Comparison of ENCODE assay signal across 10 cellular contexts in genomic region chr12:57763881-57764661, GRCh38. TPM values are rescaled to one million over a fixed set of nuclear protein-coding genes. Genes with fewer than 3 reads are reported as not detected.
DNase-seq lines count a peak whose midpoint lies in the region; ATAC-seq, FAIRE-seq and TF ChIP-seq lines count a peak whose summit lies in the region.
"Had no signal": no experiment of that assay in that cellular context is flagged by ENCODE, and none has a peak within 500 bp of the region (broad histone marks: within the 10 kb centered on the region; RNA-seq: fewer than 3 reads in every experiment).

No MANE protein-coding gene starts in this region.

- H3K56ac ChIP-seq in IMR-90 (ENCODE audit: extremely low read depth, insufficient read depth, low read length): no peak overlapping the region

- H3K9me3 Mint-ChIP-seq in CD8-positive, alpha-beta T cell: no peaks in the 10 kb centered on the region
- H3K9me3 Mint-ChIP-seq in astrocyte (ENCODE audit: unreplicated experiment): no peaks in the 10 kb centered on the region
- H3K9me3 Mint-ChIP-seq in naive B cell: no peaks in the 10 kb centered on the region

- no peak overlapping the region for H3K18ac ChIP-seq in IMR-90 (ENCODE audit: low read depth, low read length)

- CTCF ChIA-PET in CD8-positive, alpha-beta T cell (lab: Charles Lee): interaction anchor here (0.6 to 1.6 kb wide), 8 partner anchors 8 to 139 kb away, joined by 3 to 8 read pairs (median 4); no protein-coding TSS in a partner anchor
- CTCF ChIA-PET in IMR-90 (lab: Yijun Ruan, JAX): no interaction called here

- no peaks in the 10 kb centered on the region for H3K79me2 ChIP-seq in astrocyte (ENCODE audit: insufficient read depth, low read length)

- no peak overlapping the region for H3K27ac ChIP-seq in CD8-positive, alpha-beta T cell (ENCODE audit: low read depth, low read length)
- H3K27ac ChIP-seq in IMR-90 (ENCODE audit: insufficient read depth, low read length): no peak overlapping the region
- H3K27ac ChIP-seq in astrocyte (ENCODE audit: low read depth, low read length): no peak overlapping the region
- no peak overlapping the region for H3K27ac ChIP-seq in aorta (ENCODE audit: low read depth in 1 of 2, low read length in 2 of 2)

- no peak overlapping the region for H3K14ac ChIP-seq in IMR-90 (replicated peaks; ENCODE audit: low read depth, low read length)

- H3K4me3 Mint-ChIP-seq in CD8-positive, alpha-beta T cell: peak overlapping the region; percentile 86
- H3K4me3 Mint-ChIP-seq in astrocyte (ENCODE audit: unreplicated experiment): no peak overlapping the region
- peak overlapping the region; percentile 9 to 93 (median 90) for H3K4me3 Mint-ChIP-seq in naive B cell

- no peak overlapping the region for H2AK9ac ChIP-seq in IMR-90 (replicated peaks; ENCODE audit: low read depth, low read length, poor library complexity)

- dilution Hi-C loops in IMR-90 (cut with HindIII; ENCODE audit: low sequenced_read_pairs, unreplicated experiment): no loop called here

- no peaks in the 10 kb centered on the region for H3K9me3 ChIP-seq in CD8-positive, alpha-beta T cell (ENCODE audit: low read length)
- H3K9me3 ChIP-seq in IMR-90 (ENCODE audit: control insufficient read depth, insufficient read depth, low read length) (peaks cover 2% of the 10 kb centered on the region; the same call in 1 of the 2 replicates), astrocyte (ENCODE audit: insufficient read depth, low read depth, low read length) (no peaks in the 10 kb centered on the region), aorta (ENCODE audit: control insufficient read depth, low read length) (no peaks in the 10 kb centered on the region)

- no peak overlapping the region for H3K4me2 ChIP-seq in IMR-90 (ENCODE audit: low read depth, low read length)
- H3K4me2 ChIP-seq in astrocyte (ENCODE audit: low read length): peak overlapping the region; percentile 80

- no peak for ATAC-seq in CD8-positive, alpha-beta T cell
- ATAC-seq in IMR-90 (ENCODE audit: low read depth) (no peak), naive B cell (ENCODE audit: low read depth in 2 of 2) (no peak), aorta (ENCODE audit: low FRiP score) (no peak), GM18505 (IDR thresholded peaks at IDR 0.05; ENCODE audit: unreplicated experiment) (no peak)
- no peak for ATAC-seq in activated CD4-positive, CD25-positive, alpha-beta regulatory T cell treated with anti-CD3 and anti-CD28 coated beads, Interleukin-2, amount 50 U/mL, for 24 hours

- no peak for TF ChIP-seq CTCF in CD8-positive, alpha-beta T cell (IDR thresholded peaks at IDR 0.05)
- TF ChIP-seq CTCF in IMR-90 (conservative IDR thresholded peaks at IDR 0.05; ENCODE audit: low read depth, low read length) (no peak), astrocyte (IDR thresholded peaks at IDR 0.05; ENCODE audit: insufficient read depth, low read depth, low read length) (no peak)

- BruUV-seq in IMR-90 (replicated peaks; lab: Mats Ljungman, UMichigan): no TSS peak

- H3K4ac ChIP-seq in IMR-90 (ENCODE audit: low read depth, low read length): no peak overlapping the region

- no peak overlapping the region for H4K8ac ChIP-seq in IMR-90 (ENCODE audit: low read depth in 2 of 2, low read length in 2 of 2)

- POLR2A ChIA-PET in CD8-positive, alpha-beta T cell (lab: Charles Lee): interaction anchor here (0.7 kb wide), 1 partner anchor 9 kb away, joined by 3 read pairs; the partner anchor contains the start of gene MARCHF9
- POLR2A ChIA-PET in IMR-90 (lab: Charles Lee; ENCODE audit: unreplicated experiment): no interaction called here

- no peak overlapping the region for H2BK20ac ChIP-seq in IMR-90 (ENCODE audit: low read depth, low read length)

- WGBS in IMR-90 (ENCODE audit: extremely low coverage in 2 of 2, insufficient read length in 1 of 2), 2 experiments: 49% methylated on average over 4 of the region's 6 CpGs; no CpG with 5 or more reads in 1 of the 2 experiments
- 76 to 78% methylated on average over 6 of the region's 6 CpGs for WGBS in aorta, 2 donors

- TF ChIP-seq POLR2A in IMR-90 (IDR thresholded peaks at IDR 0.05; ENCODE audit: low read depth, low read length): no peak
- TF ChIP-seq POLR2A in GM18505 (IDR thresholded peaks at IDR 0.05; ENCODE audit: borderline replicate concordance, extremely low read depth, insufficient read depth, insufficient read length): no peak

- peaks cover 26% of the 10 kb centered on the region for H3K4me1 ChIP-seq in CD8-positive, alpha-beta T cell (ENCODE audit: insufficient read depth, low read length)
- H3K4me1 ChIP-seq in IMR-90 (ENCODE audit: control insufficient read depth, insufficient read depth, low read length) (peaks cover 8% of the 10 kb centered on the region; the same call in 1 of the 2 replicates), astrocyte (ENCODE audit: insufficient read depth, low read length) (peaks cover 26% of the 10 kb centered on the region), aorta (ENCODE audit: control insufficient read depth in 1 of 2, insufficient read depth in 2 of 2, low read length in 2 of 2) (no peaks in the 10 kb centered on the region)

- H2AK5ac ChIP-seq in IMR-90 (ENCODE audit: low read depth, low read length): no peak overlapping the region

- H3K27me3 ChIP-seq in CD8-positive, alpha-beta T cell (ENCODE audit: insufficient read depth, low read length): peaks cover 15% of the 10 kb centered on the region
- H3K27me3 ChIP-seq in IMR-90 (ENCODE audit: control insufficient read depth, insufficient read depth, low read length): peaks cover 43% of the 10 kb centered on the region
- peaks cover 36% of the 10 kb centered on the region for H3K27me3 ChIP-seq in astrocyte (ENCODE audit: insufficient read depth, low read length)
- no peaks in the 10 kb centered on the region for H3K27me3 ChIP-seq in aorta (ENCODE audit: control insufficient read depth in 1 of 2, insufficient read depth in 2 of 2, low read length in 1 of 2)

- no peak overlapping the region for H3K27ac Mint-ChIP-seq in CD8-positive, alpha-beta T cell
- H3K27ac Mint-ChIP-seq in astrocyte (ENCODE audit: unreplicated experiment) (peak overlapping the region; percentile 50), naive B cell (peak overlapping the region in 1 of 6 donors; percentile 37)

- H3K79me1 ChIP-seq in IMR-90 (ENCODE audit: low read depth in 1 of 2, low read length in 2 of 2): no peaks in the 10 kb centered on the region

- no peak overlapping the region for H3K23ac ChIP-seq in IMR-90 (ENCODE audit: low read depth, low read length)

- FAIRE-seq in astrocyte (lab: Jason Lieb, UNC): no peak
- FAIRE-seq: H54 had no signal

- no peak overlapping the region for H2BK120ac ChIP-seq in IMR-90 (ENCODE audit: low read depth, low read length)

- peaks cover 35% of the 10 kb centered on the region for H3K4me1 Mint-ChIP-seq in CD8-positive, alpha-beta T cell (ENCODE audit: low read depth)
- H3K4me1 Mint-ChIP-seq in astrocyte (ENCODE audit: low read depth, unreplicated experiment): peaks cover 5% of the 10 kb centered on the region
- H3K4me1 Mint-ChIP-seq in naive B cell: peaks cover 46 to 57% (median 54%) of the 10 kb centered on the region in 3 donors

- H2AFZ ChIP-seq in IMR-90 (replicated peaks; ENCODE audit: low read length, poor library complexity) (peak overlapping the region; percentile 82), astrocyte (ENCODE audit: low read depth, low read length) (no peak overlapping the region)

- H3K9ac ChIP-seq in IMR-90 (ENCODE audit: low read depth, low read length) (no peak overlapping the region), astrocyte (ENCODE audit: low read length) (no peak overlapping the region)

- H2BK5ac ChIP-seq in IMR-90 (ENCODE audit: low read depth, low read length, poor library complexity, severe bottlenecking): no peak overlapping the region

- peaks cover 2% of the 10 kb centered on the region for H3K36me3 ChIP-seq in CD8-positive, alpha-beta T cell (ENCODE audit: insufficient read depth, low read length)
- H3K36me3 ChIP-seq in IMR-90 (ENCODE audit: control insufficient read depth, insufficient read depth, low read length) (no peaks in the 10 kb centered on the region; the same call in 1 of the 2 replicates), astrocyte (ENCODE audit: insufficient read depth, low read length) (no peaks in the 10 kb centered on the region), aorta (ENCODE audit: control insufficient read depth in 1 of 2, insufficient read depth in 2 of 2, low read length in 1 of 2) (no peaks in the 10 kb centered on the region)

- H3K4me3 ChIP-seq in CD8-positive, alpha-beta T cell (ENCODE audit: low read depth, low read length): peak overlapping the region; percentile 81
- H3K4me3 ChIP-seq in IMR-90 (ENCODE audit: insufficient read depth, low read depth, low read length) (no peak overlapping the region), astrocyte (ENCODE audit: insufficient read depth, low read depth, low read length) (no peak overlapping the region), aorta (ENCODE audit: low read length in 2 of 2) (no peak overlapping the region)

- H3K27me3 Mint-ChIP-seq in CD8-positive, alpha-beta T cell (ENCODE audit: low read depth): peaks cover 22% of the 10 kb centered on the region
- H3K27me3 Mint-ChIP-seq in astrocyte (ENCODE audit: low read depth, unreplicated experiment) (peaks cover 50% of the 10 kb centered on the region), naive B cell (peaks cover 14 to 40% (median 30%) of the 10 kb centered on the region in 3 donors)

- no peaks in the 10 kb centered on the region for H4K20me1 ChIP-seq in IMR-90 (ENCODE audit: insufficient read depth, low read length)
- peaks cover 10% of the 10 kb centered on the region for H4K20me1 ChIP-seq in astrocyte (ENCODE audit: insufficient read depth, low read length)

- H2BK15ac ChIP-seq in IMR-90 (ENCODE audit: low read depth, low read length): no peak overlapping the region

- no peak for DNase-seq in CD8-positive, alpha-beta T cell
- DNase-seq in IMR-90 (no peak), astrocyte (ENCODE audit: low read depth) (no peak), naive B cell (no peak), aorta (no peak), NCI-H187 treated with DMSO at 0.1 percent for 48 hours (lab: John Stamatoyannopoulos, UW) (no peak)
- DNase-seq: foreskin melanocyte had no signal

- no peak overlapping the region for H4K5ac ChIP-seq in IMR-90 (ENCODE audit: low read depth, low read length)

- H3K36me3 Mint-ChIP-seq in CD8-positive, alpha-beta T cell: peaks cover 14% of the 10 kb centered on the region
- H3K36me3 Mint-ChIP-seq in astrocyte (ENCODE audit: low read depth, unreplicated experiment) (peaks cover 19% of the 10 kb centered on the region), naive B cell (peaks cover 0 to 8% of the 10 kb centered on the region in 2 donors)

- no peak overlapping the region for H4K91ac ChIP-seq in IMR-90 (ENCODE audit: insufficient read depth, low read depth, low read length)

- TF ChIP-seq RAD21 in IMR-90 (IDR thresholded peaks at IDR 0.05; ENCODE audit: low read length): no peak

- 0 out of 2 replicates have a peak, but pooled peaks cover 3% of the 10 kb centered on the region for H3K9me1 ChIP-seq in IMR-90 (ENCODE audit: insufficient read depth, low read length)

- in situ Hi-C loops in IMR-90 (cut with MboI; ENCODE audit: low sequenced_read_pairs): no loop called here

- intact Hi-C loops in CD8-positive, alpha-beta T cell (cut with DNase I, micrococcal nuclease): loop anchor here in 1 of 2 experiments (2.0 kb wide), 1 partner anchor 19 kb away; the partner anchor contains the start of gene TSFM
- intact Hi-C loops in IMR-90 (cut with micrococcal nuclease): no loop called here
- intact Hi-C loops in aorta (cut with DNase I): no loop called here

RNA-seq across cellular contexts. Expression of gene CYP27B1, which starts 2.8 kb away (rescaled TPM):
- 1 to 10 TPM; 2.0 to 2.2 TPM for total RNA-seq in CD8-positive, alpha-beta T cell
- total RNA-seq in IMR-90 (2012; rRNA removed): 0.36 and 0.56 TPM in 2 replicates
- polyA plus RNA-seq in IMR-90 (2012; rRNA removed): 0.80 and 1.3 TPM in 2 replicates
- 0.38 and 0.49 TPM in 2 replicates for polyA plus RNA-seq in IMR-90 (2012; cell fraction: cytosol; rRNA removed)
- 10.4 and 13.8 TPM in 2 replicates for polyA plus RNA-seq in IMR-90 (2012; cell fraction: nucleus; rRNA removed; ENCODE audit: low replicate concordance)
- 1.5 TPM in 2 replicates for total RNA-seq in astrocyte
- polyA plus RNA-seq in naive B cell (ENCODE audit: low read depth in 6 of 6): under 1 TPM in 3 of 6 donors, not detected in 3; 0.09 to 0.58 (median 0.31) TPM
- 1 to 10 TPM in 1 of 2 donors, under 1 TPM in 1; 0.94 to 1.5 TPM for total RNA-seq in aorta
- polyA plus RNA-seq in aorta: under 1 TPM in 1 of 2 donors, not detected in 1; 0.28 TPM

RNA-seq across cellular contexts. Expression of gene METTL1, which starts 7.8 kb away (rescaled TPM):
- 10 to 100 TPM; 14.0 to 20.0 TPM for total RNA-seq in CD8-positive, alpha-beta T cell
- total RNA-seq in IMR-90 (2012; rRNA removed) (10.8 and 12.4 TPM in 2 replicates), astrocyte (21.1 and 25.7 TPM in 2 replicates), aorta (10 to 100 TPM; 15.4 to 16.2 TPM)
- polyA plus RNA-seq in IMR-90 (2012; rRNA removed) (27.5 and 31.4 TPM in 2 replicates), naive B cell (ENCODE audit: low read depth in 6 of 6) (10 to 100 TPM in 4 of 6 donors, 1 to 10 TPM in 2; 6.9 to 13.2 (median 11.4) TPM), aorta (10 to 100 TPM in 1 of 2 donors, 1 to 10 TPM in 1; 9.5 to 16.1 TPM)
- 10.0 and 20.0 TPM in 2 replicates for polyA plus RNA-seq in IMR-90 (2012; cell fraction: cytosol; rRNA removed)
- 31.9 and 38.5 TPM in 2 replicates for polyA plus RNA-seq in IMR-90 (2012; cell fraction: nucleus; rRNA removed; ENCODE audit: low replicate concordance)

RNA-seq across cellular contexts. Expression of gene EEF1AKMT3, which starts 8.3 kb away (rescaled TPM):
- 1 to 10 TPM in 1 of 2 experiments, under 1 TPM in 1; 0.81 to 1.7 TPM for total RNA-seq in CD8-positive, alpha-beta T cell
- 3.2 and 3.6 TPM in 2 replicates for total RNA-seq in IMR-90 (2012; rRNA removed)
- polyA plus RNA-seq in IMR-90 (2012; rRNA removed): 7.6 and 8.1 TPM in 2 replicates
- 4.2 and 6.9 TPM in 2 replicates for polyA plus RNA-seq in IMR-90 (2012; cell fraction: cytosol; rRNA removed)
- 6.0 and 8.9 TPM in 2 replicates for polyA plus RNA-seq in IMR-90 (2012; cell fraction: nucleus; rRNA removed; ENCODE audit: low replicate concordance)
- total RNA-seq in astrocyte: 8.1 and 11.6 TPM in 2 replicates
- under 1 TPM in 4 of 6 donors, not detected in 2; 0.09 to 0.53 (median 0.47) TPM for polyA plus RNA-seq in naive B cell (ENCODE audit: low read depth in 6 of 6)
- 10 to 100 TPM in 1 of 2 donors, 1 to 10 TPM in 1; 8.4 to 10.9 TPM for total RNA-seq in aorta
- polyA plus RNA-seq in aorta: 1 to 10 TPM; 4.5 to 6.7 TPM

RNA-seq across cellular contexts. Expression of gene MARCHF9, which starts 9.2 kb away (rescaled TPM):
- total RNA-seq in CD8-positive, alpha-beta T cell: 10 to 100 TPM; 23.1 to 25.1 TPM
- total RNA-seq in IMR-90 (2012; rRNA removed): 1.1 TPM in 2 replicates
- 4.7 and 5.4 TPM in 2 replicates for polyA plus RNA-seq in IMR-90 (2012; rRNA removed)
- 3.6 and 5.6 TPM in 2 replicates for polyA plus RNA-seq in IMR-90 (2012; cell fraction: cytosol; rRNA removed)
- 8.1 and 11.9 TPM in 2 replicates for polyA plus RNA-seq in IMR-90 (2012; cell fraction: nucleus; rRNA removed; ENCODE audit: low replicate concordance)
- total RNA-seq in astrocyte: 11.3 and 13.0 TPM in 2 replicates
- 10 to 100 TPM; 10.9 to 21.0 (median 14.2) TPM for polyA plus RNA-seq in naive B cell (ENCODE audit: low read depth in 6 of 6)
- total RNA-seq in aorta: 10 to 100 TPM; 10.8 to 17.1 TPM
- polyA plus RNA-seq in aorta: 10 to 100 TPM in 1 of 2 donors, 1 to 10 TPM in 1; 4.8 to 29.9 TPM

RNA-seq across cellular contexts. Expression of gene CDK4, which starts 12.0 kb away (rescaled TPM):
- 10 to 100 TPM in 1 of 2 experiments, 1 to 10 TPM in 1; 8.5 to 10.0 TPM for total RNA-seq in CD8-positive, alpha-beta T cell
- total RNA-seq in IMR-90 (2012; rRNA removed) (239 and 297 TPM in 2 replicates), astrocyte (113 and 133 TPM in 2 replicates), aorta (10 to 100 TPM; 54.6 to 55.0 TPM)
- polyA plus RNA-seq in IMR-90 (2012; rRNA removed) (252 and 261 TPM in 2 replicates), naive B cell (ENCODE audit: low read depth in 6 of 6) (10 to 100 TPM; 63.2 to 99.0 (median 67.8) TPM), aorta (10 to 100 TPM; 44.7 to 60.4 TPM)
- polyA plus RNA-seq in IMR-90 (2012; cell fraction: cytosol; rRNA removed): 201 and 295 TPM in 2 replicates
- 85.8 and 86.8 TPM in 2 replicates for polyA plus RNA-seq in IMR-90 (2012; cell fraction: nucleus; rRNA removed; ENCODE audit: low replicate concordance)
